ENCODE assay signal across 1 cellular context in genomic region chr15:48810414-48811324, GRCh38.
TF ChIP-seq lines count a peak whose summit lies in the region.

CEP152 (minus strand) TSS chr15:48811069; CDS start chr15:48805649, 5,420 bp downstream.

TF ChIP-seq in K562, 482 proteins besides CTCF, POLR2A, EP300 and RAD21 (continued from another document and continues in another):
- TF ChIP-seq NFRKB (IDR thresholded peaks at IDR 0.05; ENCODE audit: low read depth), result peak; percentile 69; the same call in 1 of the 2 replicates
- TF ChIP-seq ETV6 (IDR thresholded peaks at IDR 0.05; ENCODE audit: borderline replicate concordance in 1 of 2, low read depth in 2 of 2, low read length in 1 of 2), result no peak
- no peak for TF ChIP-seq ETV6 (CRISPR knock-in tag; IDR thresholded peaks at IDR 0.05; ENCODE audit: borderline replicate concordance)
- TF ChIP-seq ASH1L (IDR thresholded peaks at IDR 0.05; ENCODE audit: borderline replicate concordance, low read depth, partially characterized antibody), result peak; percentile 67
- peak; percentile 90 for TF ChIP-seq MBD2 (IDR thresholded peaks at IDR 0.05; ENCODE audit: borderline replicate concordance, low read depth)
- no peak for TF ChIP-seq ZNF431 (CRISPR knock-in tag; IDR thresholded peaks at IDR 0.05)
- peak; percentile 60 for TF ChIP-seq MAX (CRISPR knock-in tag; IDR thresholded peaks at IDR 0.05)
- no peak for TF ChIP-seq NR2C2 (CRISPR knock-in tag; IDR thresholded peaks at IDR 0.05)
- peak; percentile 56; the same call in 1 of the 2 replicates for TF ChIP-seq NR2C2 (tag; IDR thresholded peaks at IDR 0.05)
- peak; percentile 82 for TF ChIP-seq ZBTB7A (IDR thresholded peaks at IDR 0.05; ENCODE audit: borderline replicate concordance, control insufficient read depth, low read depth, low read length)
- TF ChIP-seq PHF20 (IDR thresholded peaks at IDR 0.05; ENCODE audit: partially characterized antibody), result peak; percentile 75
- TF ChIP-seq E2F3 (CRISPR knock-in tag; IDR thresholded peaks at IDR 0.05), result peak; percentile 97
- peak; percentile 55 for TF ChIP-seq L3MBTL2 (IDR thresholded peaks at IDR 0.05)
- no peak for TF ChIP-seq RUNX1 (IDR thresholded peaks at IDR 0.05; ENCODE audit: low read depth)
- peak; percentile 77 for TF ChIP-seq ARID4B (CRISPR knock-in tag; IDR thresholded peaks at IDR 0.05)
- peak; percentile 27; the same call in 1 of the 2 replicates for TF ChIP-seq RNF2 (IDR thresholded peaks at IDR 0.05)
- TF ChIP-seq ZNF263 (CRISPR knock-in tag; IDR thresholded peaks at IDR 0.05; ENCODE audit: borderline replicate concordance), result peak; percentile 87
- 0 out of 2 replicates have a peak, but pooled peaks have one; percentile 51 for TF ChIP-seq ZEB2 (IDR thresholded peaks at IDR 0.05)
- TF ChIP-seq RBM22 (IDR thresholded peaks at IDR 0.05; ENCODE audit: low read depth, low read length, poor library complexity, severe bottlenecking), result peak; percentile 40
- TF ChIP-seq NFYB (IDR thresholded peaks at IDR 0.05; ENCODE audit: extremely low read depth, insufficient read length), result peak; percentile 99
- TF ChIP-seq TFAP4 (CRISPR knock-in tag; IDR thresholded peaks at IDR 0.05; ENCODE audit: borderline replicate concordance), result peak; percentile 76; the same call in 1 of the 2 replicates
- 0 out of 2 replicates have a peak, but pooled peaks have one; percentile 26 for TF ChIP-seq POLR2H (tag; IDR thresholded peaks at IDR 0.05; ENCODE audit: low read depth)
- no peak for TF ChIP-seq MECOM (CRISPR knock-in tag; IDR thresholded peaks at IDR 0.05)
- TF ChIP-seq TRIM24 (IDR thresholded peaks at IDR 0.05), result peak in 1 of 2 experiments; percentile 55; a peak in 1 of 4 replicates
- 0 out of 2 replicates have a peak, but pooled peaks have one; percentile 54 for TF ChIP-seq PML (IDR thresholded peaks at IDR 0.05; ENCODE audit: low read length)
- TF ChIP-seq MYC (IDR thresholded peaks at IDR 0.05; ENCODE audit: low read depth, low read length), result peak; percentile 25; the same call in 1 of the 2 replicates
- TF ChIP-seq MYC (CRISPR knock-in tag; IDR thresholded peaks at IDR 0.05; ENCODE audit: borderline replicate concordance, low read depth), result no peak
- peak; percentile 91 for TF ChIP-seq PRDM10 (IDR thresholded peaks at IDR 0.05; ENCODE audit: partially characterized antibody)
- TF ChIP-seq RBFOX2 (IDR thresholded peaks at IDR 0.05; ENCODE audit: low read depth, low read length), result peak; percentile 88
- peak; percentile 95 for TF ChIP-seq MYBL2 (IDR thresholded peaks at IDR 0.05; ENCODE audit: low read depth)
- no peak for TF ChIP-seq MYBL2 (CRISPR knock-in tag; IDR thresholded peaks at IDR 0.05; ENCODE audit: borderline replicate concordance)
- TF ChIP-seq POLR2AphosphoS5 (IDR thresholded peaks at IDR 0.05; ENCODE audit: control insufficient read depth, insufficient read depth, low read depth, low read length), result peak; percentile 78
- TF ChIP-seq KDM5B (IDR thresholded peaks at IDR 0.05; ENCODE audit: insufficient replicate concordance, low read depth, low read length), result peak; percentile 81
- TF ChIP-seq ZNF740 (CRISPR knock-in tag; IDR thresholded peaks at IDR 0.05), result 0 out of 2 replicates have a peak, but pooled peaks have one; percentile 71
- peak in 1 of 2 experiments; percentile 54; a peak in 1 of 4 replicates for TF ChIP-seq ZNF740 (tag; IDR thresholded peaks at IDR 0.05)
- peak; percentile 99 for TF ChIP-seq E2F1 (CRISPR knock-in tag; IDR thresholded peaks at IDR 0.05)
- peak; percentile 84 for TF ChIP-seq POLR2G (IDR thresholded peaks at IDR 0.05; ENCODE audit: low read depth, low read length)
- peak in 1 of 2 experiments; percentile 62; a peak in 2 of 4 replicates for TF ChIP-seq MNT (conservative IDR thresholded peaks at IDR 0.05)
- peak; percentile 55; the same call in 1 of the 2 replicates for TF ChIP-seq CREB1 (IDR thresholded peaks at IDR 0.05)
- TF ChIP-seq CREB1 (CRISPR knock-in tag; IDR thresholded peaks at IDR 0.05), result peak; percentile 38; the same call in 1 of the 2 replicates
- TF ChIP-seq ZNF133 (CRISPR knock-in tag; IDR thresholded peaks at IDR 0.05), result no peak
- TF ChIP-seq HNRNPL (IDR thresholded peaks at IDR 0.05; ENCODE audit: low read depth, low read length), result peak; percentile 63; the same call in 1 of the 2 replicates
- 0 out of 4 replicates have a peak, but pooled peaks of 1 of the 2 experiments have one; percentile 52 for TF ChIP-seq HDAC1 (IDR thresholded peaks at IDR 0.05)
- TF ChIP-seq YBX1 (IDR thresholded peaks at IDR 0.05), result no peak
- peak; percentile 62 for TF ChIP-seq SAP30 (IDR thresholded peaks at IDR 0.05; ENCODE audit: borderline replicate concordance, insufficient read depth, low read depth, low read length, poor library complexity, severe bottlenecking)
- peak; percentile 57; the same call in 1 of the 2 replicates for TF ChIP-seq FOXP1 (CRISPR knock-in tag; IDR thresholded peaks at IDR 0.05)
- TF ChIP-seq NKRF (IDR thresholded peaks at IDR 0.05; ENCODE audit: borderline replicate concordance), result 0 out of 2 replicates have a peak, but pooled peaks have one; percentile 25
- peak; percentile 40; the same call in 1 of the 2 replicates for TF ChIP-seq MTA3 (IDR thresholded peaks at IDR 0.05; ENCODE audit: borderline replicate concordance)
- peak; percentile 59 for TF ChIP-seq HCFC1 (IDR thresholded peaks at IDR 0.05; ENCODE audit: low read depth, low read length)
- TF ChIP-seq TAF1 (IDR thresholded peaks at IDR 0.05; ENCODE audit: control insufficient read depth, extremely low read depth, insufficient read depth, low read length, severe bottlenecking), result peak; percentile 80
- peak; percentile 69 for TF ChIP-seq HNRNPLL (IDR thresholded peaks at IDR 0.05; ENCODE audit: low read depth, low read length, poor library complexity, severe bottlenecking)
- 0 out of 2 replicates have a peak, but pooled peaks have one; percentile 21 for TF ChIP-seq SMAD4 (CRISPR knock-in tag; conservative IDR thresholded peaks at IDR 0.05)
- TF ChIP-seq JUND (IDR thresholded peaks at IDR 0.05; ENCODE audit: borderline replicate concordance, low read depth, low read length), result peak; percentile 49; the same call in 1 of the 2 replicates
- TF ChIP-seq JUND (tag; IDR thresholded peaks at IDR 0.05; ENCODE audit: borderline replicate concordance, low read depth, low read length), result no peak; the same call in 2 of the 3 replicates
- TF ChIP-seq ESRRA (IDR thresholded peaks at IDR 0.05; ENCODE audit: borderline replicate concordance, low read depth), result peak; percentile 88
- TF ChIP-seq ZSCAN29 (IDR thresholded peaks at IDR 0.05), result 0 out of 2 replicates have a peak, but pooled peaks have one; percentile 16
